In the genomic region with DNA sequence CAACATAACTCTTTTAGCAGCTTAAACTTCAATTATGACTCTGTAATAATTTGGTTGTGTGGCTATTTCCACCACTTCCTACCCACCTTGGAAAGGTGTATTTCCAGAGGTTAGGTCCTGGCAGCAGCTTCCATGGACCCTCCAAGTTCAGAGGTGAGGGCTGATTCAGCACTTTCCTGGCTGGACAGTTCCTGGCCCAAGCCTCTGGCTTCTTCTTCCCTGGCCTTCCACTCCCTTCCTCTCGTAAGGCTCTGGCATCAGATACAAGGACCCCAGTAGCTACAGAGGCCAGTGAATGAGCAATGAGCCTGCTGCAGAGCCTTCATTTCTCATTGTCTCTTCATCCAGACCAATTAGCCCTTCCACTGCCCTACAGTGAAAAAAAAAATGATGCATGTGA, we compare ENCODE assay signal across 1 cellular context.
TF ChIP-seq lines count a peak whose summit lies in the region.

No MANE protein-coding gene starts in this region.

TF ChIP-seq in WTC11, 78 proteins besides CTCF, POLR2A, EP300 and RAD21 (continued from another document and continues in another):
- TF ChIP-seq, protein P1, sequence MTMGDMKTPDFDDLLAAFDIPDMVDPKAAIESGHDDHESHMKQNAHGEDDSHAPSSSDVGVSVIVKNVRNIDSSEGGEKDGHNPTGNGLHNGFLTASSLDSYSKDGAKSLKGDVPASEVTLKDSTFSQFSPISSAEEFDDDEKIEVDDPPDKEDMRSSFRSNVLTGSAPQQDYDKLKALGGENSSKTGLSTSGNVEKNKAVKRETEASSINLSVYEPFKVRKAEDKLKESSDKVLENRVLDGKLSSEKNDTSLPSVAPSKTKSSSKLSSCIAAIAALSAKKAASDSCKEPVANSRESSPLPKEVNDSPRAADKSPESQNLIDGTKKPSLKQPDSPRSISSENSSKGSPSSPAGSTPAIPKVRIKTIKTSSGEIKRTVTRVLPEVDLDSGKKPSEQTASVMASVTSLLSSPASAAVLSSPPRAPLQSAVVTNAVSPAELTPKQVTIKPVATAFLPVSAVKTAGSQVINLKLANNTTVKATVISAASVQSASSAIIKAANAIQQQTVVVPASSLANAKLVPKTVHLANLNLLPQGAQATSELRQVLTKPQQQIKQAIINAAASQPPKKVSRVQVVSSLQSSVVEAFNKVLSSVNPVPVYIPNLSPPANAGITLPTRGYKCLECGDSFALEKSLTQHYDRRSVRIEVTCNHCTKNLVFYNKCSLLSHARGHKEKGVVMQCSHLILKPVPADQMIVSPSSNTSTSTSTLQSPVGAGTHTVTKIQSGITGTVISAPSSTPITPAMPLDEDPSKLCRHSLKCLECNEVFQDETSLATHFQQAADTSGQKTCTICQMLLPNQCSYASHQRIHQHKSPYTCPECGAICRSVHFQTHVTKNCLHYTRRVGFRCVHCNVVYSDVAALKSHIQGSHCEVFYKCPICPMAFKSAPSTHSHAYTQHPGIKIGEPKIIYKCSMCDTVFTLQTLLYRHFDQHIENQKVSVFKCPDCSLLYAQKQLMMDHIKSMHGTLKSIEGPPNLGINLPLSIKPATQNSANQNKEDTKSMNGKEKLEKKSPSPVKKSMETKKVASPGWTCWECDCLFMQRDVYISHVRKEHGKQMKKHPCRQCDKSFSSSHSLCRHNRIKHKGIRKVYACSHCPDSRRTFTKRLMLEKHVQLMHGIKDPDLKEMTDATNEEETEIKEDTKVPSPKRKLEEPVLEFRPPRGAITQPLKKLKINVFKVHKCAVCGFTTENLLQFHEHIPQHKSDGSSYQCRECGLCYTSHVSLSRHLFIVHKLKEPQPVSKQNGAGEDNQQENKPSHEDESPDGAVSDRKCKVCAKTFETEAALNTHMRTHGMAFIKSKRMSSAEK (CRISPR knock-in tag; IDR thresholded peaks at IDR 0.05; ENCODE audit: borderline replicate concordance): no peak
- TF ChIP-seq ATF1 (CRISPR knock-in tag; IDR thresholded peaks at IDR 0.05): no peak
- TF ChIP-seq, protein P2, sequence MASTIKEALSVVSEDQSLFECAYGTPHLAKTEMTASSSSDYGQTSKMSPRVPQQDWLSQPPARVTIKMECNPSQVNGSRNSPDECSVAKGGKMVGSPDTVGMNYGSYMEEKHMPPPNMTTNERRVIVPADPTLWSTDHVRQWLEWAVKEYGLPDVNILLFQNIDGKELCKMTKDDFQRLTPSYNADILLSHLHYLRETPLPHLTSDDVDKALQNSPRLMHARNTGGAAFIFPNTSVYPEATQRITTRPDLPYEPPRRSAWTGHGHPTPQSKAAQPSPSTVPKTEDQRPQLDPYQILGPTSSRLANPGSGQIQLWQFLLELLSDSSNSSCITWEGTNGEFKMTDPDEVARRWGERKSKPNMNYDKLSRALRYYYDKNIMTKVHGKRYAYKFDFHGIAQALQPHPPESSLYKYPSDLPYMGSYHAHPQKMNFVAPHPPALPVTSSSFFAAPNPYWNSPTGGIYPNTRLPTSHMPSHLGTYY (CRISPR knock-in tag; IDR thresholded peaks at IDR 0.05): no peak
- TF ChIP-seq SMAD4 (CRISPR knock-in tag; IDR thresholded peaks at IDR 0.05): peak; percentile 49; the same call in 1 of the 2 replicates
- TF ChIP-seq PRRX2 (CRISPR knock-in tag; IDR thresholded peaks at IDR 0.05): no peak
- no peak for TF ChIP-seq ZNF317 (CRISPR knock-in tag; IDR thresholded peaks at IDR 0.05; ENCODE audit: borderline replicate concordance, low read depth)
- no peak for TF ChIP-seq NFYB (CRISPR knock-in tag; conservative IDR thresholded peaks at IDR 0.05; ENCODE audit: low read depth)
- TF ChIP-seq, protein P3, sequence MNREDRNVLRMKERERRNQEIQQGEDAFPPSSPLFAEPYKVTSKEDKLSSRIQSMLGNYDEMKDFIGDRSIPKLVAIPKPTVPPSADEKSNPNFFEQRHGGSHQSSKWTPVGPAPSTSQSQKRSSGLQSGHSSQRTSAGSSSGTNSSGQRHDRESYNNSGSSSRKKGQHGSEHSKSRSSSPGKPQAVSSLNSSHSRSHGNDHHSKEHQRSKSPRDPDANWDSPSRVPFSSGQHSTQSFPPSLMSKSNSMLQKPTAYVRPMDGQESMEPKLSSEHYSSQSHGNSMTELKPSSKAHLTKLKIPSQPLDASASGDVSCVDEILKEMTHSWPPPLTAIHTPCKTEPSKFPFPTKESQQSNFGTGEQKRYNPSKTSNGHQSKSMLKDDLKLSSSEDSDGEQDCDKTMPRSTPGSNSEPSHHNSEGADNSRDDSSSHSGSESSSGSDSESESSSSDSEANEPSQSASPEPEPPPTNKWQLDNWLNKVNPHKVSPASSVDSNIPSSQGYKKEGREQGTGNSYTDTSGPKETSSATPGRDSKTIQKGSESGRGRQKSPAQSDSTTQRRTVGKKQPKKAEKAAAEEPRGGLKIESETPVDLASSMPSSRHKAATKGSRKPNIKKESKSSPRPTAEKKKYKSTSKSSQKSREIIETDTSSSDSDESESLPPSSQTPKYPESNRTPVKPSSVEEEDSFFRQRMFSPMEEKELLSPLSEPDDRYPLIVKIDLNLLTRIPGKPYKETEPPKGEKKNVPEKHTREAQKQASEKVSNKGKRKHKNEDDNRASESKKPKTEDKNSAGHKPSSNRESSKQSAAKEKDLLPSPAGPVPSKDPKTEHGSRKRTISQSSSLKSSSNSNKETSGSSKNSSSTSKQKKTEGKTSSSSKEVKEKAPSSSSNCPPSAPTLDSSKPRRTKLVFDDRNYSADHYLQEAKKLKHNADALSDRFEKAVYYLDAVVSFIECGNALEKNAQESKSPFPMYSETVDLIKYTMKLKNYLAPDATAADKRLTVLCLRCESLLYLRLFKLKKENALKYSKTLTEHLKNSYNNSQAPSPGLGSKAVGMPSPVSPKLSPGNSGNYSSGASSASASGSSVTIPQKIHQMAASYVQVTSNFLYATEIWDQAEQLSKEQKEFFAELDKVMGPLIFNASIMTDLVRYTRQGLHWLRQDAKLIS (CRISPR knock-in tag; IDR thresholded peaks at IDR 0.05; ENCODE audit: borderline replicate concordance): no peak
- TF ChIP-seq MAX (CRISPR knock-in tag; IDR thresholded peaks at IDR 0.05): no peak
- TF ChIP-seq, protein P4, sequence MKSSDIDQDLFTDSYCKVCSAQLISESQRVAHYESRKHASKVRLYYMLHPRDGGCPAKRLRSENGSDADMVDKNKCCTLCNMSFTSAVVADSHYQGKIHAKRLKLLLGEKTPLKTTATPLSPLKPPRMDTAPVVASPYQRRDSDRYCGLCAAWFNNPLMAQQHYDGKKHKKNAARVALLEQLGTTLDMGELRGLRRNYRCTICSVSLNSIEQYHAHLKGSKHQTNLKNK (CRISPR knock-in tag; IDR thresholded peaks at IDR 0.05): no peak
- TF ChIP-seq ZNF396 (CRISPR knock-in tag; IDR thresholded peaks at IDR 0.05; ENCODE audit: borderline replicate concordance): no peak
- no peak for TF ChIP-seq ZNF671 (CRISPR knock-in tag; IDR thresholded peaks at IDR 0.05)
- no peak for TF ChIP-seq NFATC4 (CRISPR knock-in tag; IDR thresholded peaks at IDR 0.05)
- TF ChIP-seq GTF2I (CRISPR knock-in tag; conservative IDR thresholded peaks at IDR 0.05): no peak
- no peak for TF ChIP-seq NFE2L1 (CRISPR knock-in tag; IDR thresholded peaks at IDR 0.05)
- 0 out of 2 replicates have a peak, but pooled peaks have one; percentile 20 for TF ChIP-seq JUN (CRISPR knock-in tag; IDR thresholded peaks at IDR 0.05)
- no peak for TF ChIP-seq E2F4 (CRISPR knock-in tag; IDR thresholded peaks at IDR 0.05; ENCODE audit: borderline replicate concordance, low read depth)
- no peak for TF ChIP-seq IRF1 (CRISPR knock-in tag; IDR thresholded peaks at IDR 0.05)
- TF ChIP-seq RORB (CRISPR knock-in tag; IDR thresholded peaks at IDR 0.05): no peak
- TF ChIP-seq HMGA2 (CRISPR knock-in tag; IDR thresholded peaks at IDR 0.05): no peak
- peak; percentile 35; the same call in 1 of the 2 replicates for TF ChIP-seq ZSCAN18 (CRISPR knock-in tag; IDR thresholded peaks at IDR 0.05)
- TF ChIP-seq, protein P5, sequence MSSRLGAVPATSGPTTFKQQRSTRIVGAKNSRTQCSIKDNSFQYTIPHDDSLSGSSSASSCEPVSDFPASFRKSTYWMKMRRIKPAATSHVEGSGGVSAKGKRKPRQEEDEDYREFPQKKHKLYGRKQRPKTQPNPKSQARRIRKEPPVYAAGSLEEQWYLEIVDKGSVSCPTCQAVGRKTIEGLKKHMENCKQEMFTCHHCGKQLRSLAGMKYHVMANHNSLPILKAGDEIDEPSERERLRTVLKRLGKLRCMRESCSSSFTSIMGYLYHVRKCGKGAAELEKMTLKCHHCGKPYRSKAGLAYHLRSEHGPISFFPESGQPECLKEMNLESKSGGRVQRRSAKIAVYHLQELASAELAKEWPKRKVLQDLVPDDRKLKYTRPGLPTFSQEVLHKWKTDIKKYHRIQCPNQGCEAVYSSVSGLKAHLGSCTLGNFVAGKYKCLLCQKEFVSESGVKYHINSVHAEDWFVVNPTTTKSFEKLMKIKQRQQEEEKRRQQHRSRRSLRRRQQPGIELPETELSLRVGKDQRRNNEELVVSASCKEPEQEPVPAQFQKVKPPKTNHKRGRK (CRISPR knock-in tag; IDR thresholded peaks at IDR 0.05; ENCODE audit: borderline replicate concordance): no peak
- TF ChIP-seq, protein P6, sequence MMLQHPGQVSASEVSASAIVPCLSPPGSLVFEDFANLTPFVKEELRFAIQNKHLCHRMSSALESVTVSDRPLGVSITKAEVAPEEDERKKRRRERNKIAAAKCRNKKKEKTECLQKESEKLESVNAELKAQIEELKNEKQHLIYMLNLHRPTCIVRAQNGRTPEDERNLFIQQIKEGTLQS (CRISPR knock-in tag; conservative IDR thresholded peaks at IDR 0.05): no peak
- no peak for TF ChIP-seq HMGXB4 (CRISPR knock-in tag; IDR thresholded peaks at IDR 0.05)
- no peak for TF ChIP-seq TCF7 (CRISPR knock-in tag; IDR thresholded peaks at IDR 0.05; ENCODE audit: low read depth)
- no peak for TF ChIP-seq PRDM15 (CRISPR knock-in tag; IDR thresholded peaks at IDR 0.05)
- TF ChIP-seq NR1H2 (CRISPR knock-in tag; IDR thresholded peaks at IDR 0.05): no peak
- TF ChIP-seq CBFB (CRISPR knock-in tag; IDR thresholded peaks at IDR 0.05; ENCODE audit: low read depth): no peak
- no peak for TF ChIP-seq ZNF263 (CRISPR knock-in tag; IDR thresholded peaks at IDR 0.05; ENCODE audit: low read depth)
- no peak for TF ChIP-seq NR2C2 (CRISPR knock-in tag; IDR thresholded peaks at IDR 0.05)
